ENCODE assay signal across 1 cellular context in genomic region chr11:57667715-57668466, GRCh38.
TF ChIP-seq lines count a peak whose summit lies in the region.

Gene ZDHHC5, plus strand, starts transcription at chr11:57668114. Its CDS starts 4,977 bp downstream, at chr11:57673091.

TF ChIP-seq in K562, 482 proteins besides CTCF, POLR2A, EP300 and RAD21 (continued from another document and continues in another):
- TF ChIP-seq ZNF740 (CRISPR knock-in tag; IDR thresholded peaks at IDR 0.05) (peak; percentile 40; the same call in 1 of the 2 replicates), ZNF740 (tag; IDR thresholded peaks at IDR 0.05) (no peak), SNRNP70 (optimal IDR thresholded peaks at IDR 0.05; ENCODE audit: low read depth, low read length) (no peak), TAF9B (IDR thresholded peaks at IDR 0.05; ENCODE audit: partially characterized antibody) (peak; percentile 28), MCM7 (IDR thresholded peaks at IDR 0.05) (no peak), TAF1 (IDR thresholded peaks at IDR 0.05; ENCODE audit: control insufficient read depth, extremely low read depth, insufficient read depth, low read length, severe bottlenecking) (peak; percentile 88), ZNF165 (CRISPR knock-in tag; IDR thresholded peaks at IDR 0.05; ENCODE audit: borderline replicate concordance) (no peak), RBM14 (IDR thresholded peaks at IDR 0.05; ENCODE audit: borderline replicate concordance, insufficient read depth, low read depth, low read length) (no peak), E4F1 (CRISPR knock-in tag; IDR thresholded peaks at IDR 0.05; ENCODE audit: borderline replicate concordance) (no peak), CXXC5 (CRISPR knock-in tag; IDR thresholded peaks at IDR 0.05) (peak; percentile 97), ZNF175 (CRISPR knock-in tag; IDR thresholded peaks at IDR 0.05; ENCODE audit: low read depth) (no peak), MBD2 (IDR thresholded peaks at IDR 0.05; ENCODE audit: borderline replicate concordance, low read depth) (no peak; the same call in 1 of the 2 replicates), TCF3 (CRISPR knock-in tag; IDR thresholded peaks at IDR 0.05) (no peak), NR2F6 (CRISPR knock-in tag; IDR thresholded peaks at IDR 0.05) (no peak), HOXB6 (CRISPR knock-in tag; IDR thresholded peaks at IDR 0.05; ENCODE audit: borderline replicate concordance) (no peak), ELF1 (tag; IDR thresholded peaks at IDR 0.05) (0 out of 2 replicates have a peak, but pooled peaks have one; percentile 77), ZNF232 (CRISPR knock-in tag; IDR thresholded peaks at IDR 0.05) (no peak), BRCA1 (IDR thresholded peaks at IDR 0.05) (no peak), BRCA1 (CRISPR knock-in tag; IDR thresholded peaks at IDR 0.05) (no peak), SMC3 (conservative IDR thresholded peaks at IDR 0.05; ENCODE audit: insufficient read depth, low read depth, low read length) (0 out of 2 replicates have a peak, but pooled peaks have one; percentile 4), MXD1 (CRISPR knock-in tag; IDR thresholded peaks at IDR 0.05; ENCODE audit: borderline replicate concordance, poor library complexity, severe bottlenecking) (no peak), MYBL2 (IDR thresholded peaks at IDR 0.05; ENCODE audit: low read depth) (no peak), MYBL2 (CRISPR knock-in tag; IDR thresholded peaks at IDR 0.05; ENCODE audit: borderline replicate concordance) (no peak), POLR3G (IDR thresholded peaks at IDR 0.05; ENCODE audit: extremely low read depth, insufficient read length, insufficient replicate concordance) (no peak), EHMT2 (IDR thresholded peaks at IDR 0.05) (no peak), ZBTB43 (CRISPR knock-in tag; IDR thresholded peaks at IDR 0.05) (no peak), EZH2 (IDR thresholded peaks at IDR 0.05; ENCODE audit: borderline replicate concordance, low read depth, low read length) (no peak), HLTF (IDR thresholded peaks at IDR 0.05) (no peak), RB1 (IDR thresholded peaks at IDR 0.05; ENCODE audit: low read depth) (peak; percentile 89), TRIM28 (IDR thresholded peaks at IDR 0.05) (peak; percentile 21; the same call in 1 of the 2 replicates), CTBP1 (IDR thresholded peaks at IDR 0.05; ENCODE audit: borderline replicate concordance) (peak; percentile 99), TAF7 (tag; IDR thresholded peaks at IDR 0.05) (peak; percentile 59; the same call in 1 of the 2 replicates), CREM (IDR thresholded peaks at IDR 0.05; ENCODE audit: low read depth) (peak; percentile 66), TARDBP (IDR thresholded peaks at IDR 0.05) (0 out of 2 replicates have a peak, but pooled peaks have one; percentile 31), POLR2AphosphoS2 (IDR thresholded peaks at IDR 0.05; ENCODE audit: low read length) (no peak), RFX7 (CRISPR knock-in tag; IDR thresholded peaks at IDR 0.05) (no peak), MED1 (CRISPR knock-in tag; IDR thresholded peaks at IDR 0.05; ENCODE audit: borderline replicate concordance) (no peak), ZBTB49 (CRISPR knock-in tag; IDR thresholded peaks at IDR 0.05; ENCODE audit: borderline replicate concordance) (no peak), NBN (IDR thresholded peaks at IDR 0.05; ENCODE audit: low read depth) (peak; percentile 66), SREBF1 (IDR thresholded peaks at IDR 0.05; ENCODE audit: borderline replicate concordance, low read depth, low read length) (no peak), ADNP (tag; IDR thresholded peaks at IDR 0.05) (no peak), ARHGAP35 (IDR thresholded peaks at IDR 0.05; ENCODE audit: partially characterized antibody) (no peak), GTF2A2 (tag; IDR thresholded peaks at IDR 0.05) (no peak), PML (IDR thresholded peaks at IDR 0.05; ENCODE audit: low read length) (peak; percentile 56; the same call in 1 of the 2 replicates), HDAC3 (IDR thresholded peaks at IDR 0.05; ENCODE audit: borderline replicate concordance, partially characterized antibody) (no peak), ZNF449 (CRISPR knock-in tag; IDR thresholded peaks at IDR 0.05) (no peak), YBX1 (IDR thresholded peaks at IDR 0.05) (no peak), RBM22 (IDR thresholded peaks at IDR 0.05; ENCODE audit: low read depth, low read length, poor library complexity, severe bottlenecking) (no peak), CHD2 (IDR thresholded peaks at IDR 0.05; ENCODE audit: low read depth, low read length) (peak; percentile 93), POLR2AphosphoS5 (IDR thresholded peaks at IDR 0.05; ENCODE audit: control insufficient read depth, insufficient read depth, low read depth, low read length) (peak; percentile 73; the same call in 1 of the 2 replicates), ZKSCAN1 (IDR thresholded peaks at IDR 0.05; ENCODE audit: low read depth, low read length) (no peak)
- TF ChIP-seq, protein P1, sequence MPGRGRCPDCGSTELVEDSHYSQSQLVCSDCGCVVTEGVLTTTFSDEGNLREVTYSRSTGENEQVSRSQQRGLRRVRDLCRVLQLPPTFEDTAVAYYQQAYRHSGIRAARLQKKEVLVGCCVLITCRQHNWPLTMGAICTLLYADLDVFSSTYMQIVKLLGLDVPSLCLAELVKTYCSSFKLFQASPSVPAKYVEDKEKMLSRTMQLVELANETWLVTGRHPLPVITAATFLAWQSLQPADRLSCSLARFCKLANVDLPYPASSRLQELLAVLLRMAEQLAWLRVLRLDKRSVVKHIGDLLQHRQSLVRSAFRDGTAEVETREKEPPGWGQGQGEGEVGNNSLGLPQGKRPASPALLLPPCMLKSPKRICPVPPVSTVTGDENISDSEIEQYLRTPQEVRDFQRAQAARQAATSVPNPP (IDR thresholded peaks at IDR 0.05; ENCODE audit: borderline replicate concordance, insufficient read depth, insufficient read length), result no peak
- TF ChIP-seq, protein P2, sequence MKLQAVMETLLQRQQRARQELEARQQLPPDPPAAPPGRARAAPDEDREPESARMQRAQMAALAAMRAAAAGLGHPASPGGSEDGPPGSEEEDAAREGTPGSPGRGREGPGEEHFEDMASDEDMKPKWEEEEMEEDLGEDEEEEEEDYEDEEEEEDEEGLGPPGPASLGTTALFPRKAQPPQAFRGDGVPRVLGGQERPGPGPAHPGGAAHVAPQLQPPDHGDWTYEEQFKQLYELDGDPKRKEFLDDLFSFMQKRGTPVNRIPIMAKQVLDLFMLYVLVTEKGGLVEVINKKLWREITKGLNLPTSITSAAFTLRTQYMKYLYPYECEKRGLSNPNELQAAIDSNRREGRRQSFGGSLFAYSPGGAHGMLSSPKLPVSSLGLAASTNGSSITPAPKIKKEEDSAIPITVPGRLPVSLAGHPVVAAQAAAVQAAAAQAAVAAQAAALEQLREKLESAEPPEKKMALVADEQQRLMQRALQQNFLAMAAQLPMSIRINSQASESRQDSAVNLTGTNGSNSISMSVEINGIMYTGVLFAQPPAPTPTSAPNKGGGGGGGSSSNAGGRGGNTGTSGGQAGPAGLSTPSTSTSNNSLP (IDR thresholded peaks at IDR 0.05; ENCODE audit: borderline replicate concordance, low read depth, low read length), result no peak
- TF ChIP-seq, protein P3, sequence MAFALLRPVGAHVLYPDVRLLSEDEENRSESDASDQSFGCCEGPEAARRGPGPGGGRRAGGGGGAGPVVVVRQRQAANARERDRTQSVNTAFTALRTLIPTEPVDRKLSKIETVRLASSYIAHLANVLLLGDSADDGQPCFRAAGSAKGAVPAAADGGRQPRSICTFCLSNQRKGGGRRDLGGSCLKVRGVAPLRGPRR (CRISPR knock-in tag; IDR thresholded peaks at IDR 0.05), result no peak
- TF ChIP-seq, protein P4, sequence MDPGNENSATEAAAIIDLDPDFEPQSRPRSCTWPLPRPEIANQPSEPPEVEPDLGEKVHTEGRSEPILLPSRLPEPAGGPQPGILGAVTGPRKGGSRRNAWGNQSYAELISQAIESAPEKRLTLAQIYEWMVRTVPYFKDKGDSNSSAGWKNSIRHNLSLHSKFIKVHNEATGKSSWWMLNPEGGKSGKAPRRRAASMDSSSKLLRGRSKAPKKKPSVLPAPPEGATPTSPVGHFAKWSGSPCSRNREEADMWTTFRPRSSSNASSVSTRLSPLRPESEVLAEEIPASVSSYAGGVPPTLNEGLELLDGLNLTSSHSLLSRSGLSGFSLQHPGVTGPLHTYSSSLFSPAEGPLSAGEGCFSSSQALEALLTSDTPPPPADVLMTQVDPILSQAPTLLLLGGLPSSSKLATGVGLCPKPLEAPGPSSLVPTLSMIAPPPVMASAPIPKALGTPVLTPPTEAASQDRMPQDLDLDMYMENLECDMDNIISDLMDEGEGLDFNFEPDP (CRISPR knock-in tag; IDR thresholded peaks at IDR 0.05), result no peak
